Comparison of ENCODE assay signal across 23 cellular contexts in genomic region chr9:72355153-72355552, GRCh38. TPM values are rescaled to one million over a fixed set of nuclear protein-coding genes. Genes with fewer than 3 reads are reported as not detected.
DNase-seq lines count a peak whose midpoint lies in the region; ATAC-seq and TF ChIP-seq lines count a peak whose summit lies in the region.
"Had no signal": no experiment of that assay in that cellular context is flagged by ENCODE, and none has a peak within 500 bp of the region (broad histone marks: within the 10 kb centered on the region; RNA-seq: fewer than 3 reads in every experiment).

No MANE protein-coding gene starts in this region.

- H2BK15ac ChIP-seq in IMR-90 (ENCODE audit: low read depth, low read length), result no peak overlapping the region

- no peak overlapping the region for H3K27ac ChIP-seq in IMR-90 (ENCODE audit: insufficient read depth, low read length)
- no peak overlapping the region for H3K27ac ChIP-seq in SJCRH30
- H3K27ac ChIP-seq: brain microvascular endothelial cell, testis had no signal

- H2AK9ac ChIP-seq in IMR-90 (replicated peaks; ENCODE audit: low read depth, low read length, poor library complexity), result no peak overlapping the region

- H3K4me3 ChIP-seq in IMR-90 (ENCODE audit: insufficient read depth, low read depth, low read length) (no peak overlapping the region), SJCRH30 (no peak overlapping the region)
- H3K4me3 ChIP-seq: heart left ventricle, mucosa of descending colon, Peyer's patch, testis had no signal

- no CpG with 5 or more reads among the region's 4 CpGs for WGBS in IMR-90 (ENCODE audit: extremely low coverage in 2 of 2, insufficient read length in 1 of 2), 2 experiments

- H4K5ac ChIP-seq in IMR-90 (ENCODE audit: low read depth, low read length), result no peak overlapping the region

- H3K4me1 Mint-ChIP-seq in endothelial cell (ENCODE audit: unreplicated experiment), result peaks cover 39% of the 10 kb centered on the region
- H3K4me1 Mint-ChIP-seq in progenitor cell of endocrine pancreas (ENCODE audit: low read depth), result peaks cover 59% of the 10 kb centered on the region

- dilution Hi-C loops in IMR-90 (cut with HindIII; ENCODE audit: low sequenced_read_pairs, unreplicated experiment), result no loop called here

- POLR2A ChIA-PET in IMR-90 (lab: Charles Lee; ENCODE audit: unreplicated experiment), result no interaction called here

- no peak for ATAC-seq in IMR-90 (ENCODE audit: low read depth)
- ATAC-seq: heart left ventricle; left ventricle myocardium superior; stimulated activated naive B cell treated with anti-CD40 and anti-IgM and Interleukin-4, amounts not matched to agents 10 μg/mL and 1 μg/mL and 100 μg/mL, for 72 hours; T-cell had no signal

- H3K36me3 ChIP-seq in IMR-90 (ENCODE audit: control insufficient read depth, insufficient read depth, low read length), result peaks cover 39% of the 10 kb centered on the region
- H3K36me3 ChIP-seq in SJCRH30, result peaks cover 67% of the 10 kb centered on the region

- peaks cover 3% of the 10 kb centered on the region; the same call in 1 of the 2 replicates for H3K9me1 ChIP-seq in IMR-90 (ENCODE audit: insufficient read depth, low read length)

- no peak overlapping the region for H2AK5ac ChIP-seq in IMR-90 (ENCODE audit: low read depth, low read length)

- no peak overlapping the region for H2BK20ac ChIP-seq in IMR-90 (ENCODE audit: low read depth, low read length)

- no peak overlapping the region for H3K18ac ChIP-seq in IMR-90 (ENCODE audit: low read depth, low read length)

- H3K36me3 Mint-ChIP-seq in endothelial cell (ENCODE audit: low read depth, unreplicated experiment) (peaks cover 30% of the 10 kb centered on the region), progenitor cell of endocrine pancreas (ENCODE audit: insufficient read depth) (peaks cover 47% of the 10 kb centered on the region)

- H3K9ac ChIP-seq in IMR-90 (ENCODE audit: low read depth, low read length), result no peak overlapping the region

- H3K4ac ChIP-seq in IMR-90 (ENCODE audit: low read depth, low read length), result no peak overlapping the region

- H3K27me3 ChIP-seq in IMR-90 (ENCODE audit: control insufficient read depth, insufficient read depth, low read length) (no peaks in the 10 kb centered on the region), SJCRH30 (no peaks in the 10 kb centered on the region)
- H3K27me3 ChIP-seq: brain microvascular endothelial cell, heart left ventricle, Peyer's patch, testis had no signal

- no peak overlapping the region for H4K91ac ChIP-seq in IMR-90 (ENCODE audit: insufficient read depth, low read depth, low read length)

- no peak overlapping the region for H4K8ac ChIP-seq in IMR-90 (ENCODE audit: low read depth in 2 of 2, low read length in 2 of 2)

- no peak for TF ChIP-seq CTCF in IMR-90 (conservative IDR thresholded peaks at IDR 0.05; ENCODE audit: low read depth, low read length)
- TF ChIP-seq CTCF in endothelial cell (IDR thresholded peaks at IDR 0.05; ENCODE audit: unreplicated experiment), result no peak
- TF ChIP-seq CTCF in progenitor cell of endocrine pancreas (IDR thresholded peaks at IDR 0.05; ENCODE audit: unreplicated experiment), result no peak

- no peak overlapping the region for H3K56ac ChIP-seq in IMR-90 (ENCODE audit: extremely low read depth, insufficient read depth, low read length)

- no peak for TF ChIP-seq POLR2A in IMR-90 (IDR thresholded peaks at IDR 0.05; ENCODE audit: low read depth, low read length)

- H3K9me3 Mint-ChIP-seq in endothelial cell (ENCODE audit: unreplicated experiment), result no peaks in the 10 kb centered on the region
- no peaks in the 10 kb centered on the region for H3K9me3 Mint-ChIP-seq in progenitor cell of endocrine pancreas (ENCODE audit: low read depth)
- H3K9me3 Mint-ChIP-seq: CD8-positive, alpha-beta memory T cell; endodermal cell; stimulated activated naive B cell treated with anti-CD40 and anti-IgM and Interleukin-4, amounts not matched to agents 10 μg/mL and 1 μg/mL and 100 μg/mL, for 72 hours; T-cell had no signal

- DNase-seq in G401 (ENCODE audit: low spot score) (peak; percentile 4), IMR-90 (no peak), endothelial cell (ENCODE audit: low spot score) (no peak), progenitor cell of endocrine pancreas (ENCODE audit: low spot score, unreplicated experiment) (no peak), middle frontal gyrus (ENCODE audit: extremely low spot score, low spot score) (no peak), NCI-H774 (lab: John Stamatoyannopoulos, UW) (no peak), SJCRH30 (no peak)
- DNase-seq: activated CD4-positive, alpha-beta T cell treated with anti-CD3 and anti-CD28 coated beads for 1 hour; brain microvascular endothelial cell; CD8-positive, alpha-beta memory T cell; endodermal cell; heart left ventricle; left ventricle myocardium superior; mucosa of descending colon; NCI-H1105 treated with DMSO at 0.1 percent for 48 hours; NCI-H2081; NK-92 treated with Interleukin-12 subunit alpha and Interleukin-12 subunit beta, amount 100 ng/mL, for 24 hours; Peyer's patch; small intestine; stimulated activated CD4-positive, alpha-beta T cell treated with anti-CD3 and anti-CD28 coated beads, Interleukin-2, amount 100 ng/mL, for 24 hours; stimulated activated naive B cell treated with anti-CD40 and anti-IgM and Interleukin-4, amounts not matched to agents 10 μg/mL and 1 μg/mL and 100 μg/mL, for 72 hours; T-cell; testis had no signal

- H2BK5ac ChIP-seq in IMR-90 (ENCODE audit: low read depth, low read length, poor library complexity, severe bottlenecking), result no peak overlapping the region

- in situ Hi-C loops in G401 (cut with HindIII; ENCODE audit: low sequenced_read_pairs), result no loop called here
- in situ Hi-C loops in IMR-90 (cut with MboI; ENCODE audit: low sequenced_read_pairs), result no loop called here

- H3K27me3 Mint-ChIP-seq in endothelial cell (ENCODE audit: unreplicated experiment), result no peaks in the 10 kb centered on the region
- H3K27me3 Mint-ChIP-seq in progenitor cell of endocrine pancreas, result no peaks in the 10 kb centered on the region
- H3K27me3 Mint-ChIP-seq: CD8-positive, alpha-beta memory T cell; stimulated activated naive B cell treated with anti-CD40 and anti-IgM and Interleukin-4, amounts not matched to agents 10 μg/mL and 1 μg/mL and 100 μg/mL, for 72 hours; T-cell had no signal

- H2AFZ ChIP-seq in IMR-90 (replicated peaks; ENCODE audit: low read length, poor library complexity), result no peak overlapping the region

- no peak overlapping the region for H2BK120ac ChIP-seq in IMR-90 (ENCODE audit: low read depth, low read length)

- H4K20me1 ChIP-seq in IMR-90 (ENCODE audit: insufficient read depth, low read length), result peaks cover 71% of the 10 kb centered on the region

- no peak for TF ChIP-seq RAD21 in IMR-90 (IDR thresholded peaks at IDR 0.05; ENCODE audit: low read length)

- no peak overlapping the region for H3K14ac ChIP-seq in IMR-90 (replicated peaks; ENCODE audit: low read depth, low read length)

- no peak overlapping the region for H3K23ac ChIP-seq in IMR-90 (ENCODE audit: low read depth, low read length)

- BruUV-seq in IMR-90 (replicated peaks; lab: Mats Ljungman, UMichigan), result TSS peak; percentile 68

- no peak overlapping the region for H3K4me2 ChIP-seq in IMR-90 (ENCODE audit: low read depth, low read length)

- no peak overlapping the region for H3K27ac Mint-ChIP-seq in endothelial cell (ENCODE audit: unreplicated experiment)
- H3K27ac Mint-ChIP-seq in progenitor cell of endocrine pancreas, result peak overlapping the region; percentile 71
- H3K27ac Mint-ChIP-seq: endodermal cell; stimulated activated naive B cell treated with anti-CD40 and anti-IgM and Interleukin-4, amounts not matched to agents 10 μg/mL and 1 μg/mL and 100 μg/mL, for 72 hours had no signal

- CTCF ChIA-PET in IMR-90 (lab: Yijun Ruan, JAX), result interaction anchor here (0.6 kb wide), 1 partner anchor 16 kb away, joined by 5 read pairs; no protein-coding TSS in a partner anchor

- H3K79me1 ChIP-seq in IMR-90 (ENCODE audit: low read depth in 1 of 2, low read length in 2 of 2), result peaks cover 6 to 47% of the 10 kb centered on the region in 2 experiments; a peak in 3 of 4 replicates

- intact Hi-C loops in IMR-90 (cut with micrococcal nuclease), result no loop called here

- no peaks in the 10 kb centered on the region for H3K9me3 ChIP-seq in IMR-90 (ENCODE audit: control insufficient read depth, insufficient read depth, low read length)
- H3K9me3 ChIP-seq in SJCRH30 (replicated peaks), result no peaks in the 10 kb centered on the region
- H3K9me3 ChIP-seq: heart left ventricle, mucosa of descending colon, Peyer's patch, testis had no signal

- H3K4me1 ChIP-seq in IMR-90 (ENCODE audit: control insufficient read depth, insufficient read depth, low read length) (peaks cover 15% of the 10 kb centered on the region), SJCRH30 (no peaks in the 10 kb centered on the region)

- H3K4me3 Mint-ChIP-seq in endothelial cell (ENCODE audit: unreplicated experiment), result peak overlapping the region; percentile 60
- no peak overlapping the region for H3K4me3 Mint-ChIP-seq in progenitor cell of endocrine pancreas (ENCODE audit: low read depth)
- H3K4me3 Mint-ChIP-seq: CD8-positive, alpha-beta memory T cell; endodermal cell; stimulated activated naive B cell treated with anti-CD40 and anti-IgM and Interleukin-4, amounts not matched to agents 10 μg/mL and 1 μg/mL and 100 μg/mL, for 72 hours; T-cell had no signal

TF ChIP-seq in IMR-90, 13 proteins besides CTCF, POLR2A, EP300 and RAD21 (continues in another document):
- no peak for TF ChIP-seq USF2 (IDR thresholded peaks at IDR 0.05; ENCODE audit: low read depth, low read length)
- no peak for TF ChIP-seq SMC3 (IDR thresholded peaks at IDR 0.05; ENCODE audit: low read depth, low read length)
- no peak for TF ChIP-seq BHLHE40 (IDR thresholded peaks at IDR 0.05; ENCODE audit: low read depth, low read length)
- TF ChIP-seq MXI1 (IDR thresholded peaks at IDR 0.05; ENCODE audit: borderline replicate concordance, low read depth, low read length), result no peak
- no peak for TF ChIP-seq CHD1 (IDR thresholded peaks at IDR 0.05; ENCODE audit: low read depth, low read length)
- no peak for TF ChIP-seq MAFK (IDR thresholded peaks at IDR 0.05; ENCODE audit: low read depth, low read length)
- TF ChIP-seq RFX5 (IDR thresholded peaks at IDR 0.05; ENCODE audit: low read depth, low read length), result no peak

RNA-seq across cellular contexts. Expression of gene ZFAND5, which starts 9.9 kb away (rescaled TPM):
- 67.8 and 103 TPM in 2 replicates for total RNA-seq in G401 (2014; rRNA removed; shearing (Covaris generic))
- total RNA-seq in IMR-90 (2012; rRNA removed), result 35.8 and 53.3 TPM in 2 replicates
- polyA plus RNA-seq in IMR-90 (2012; rRNA removed), result 79.3 and 85.2 TPM in 2 replicates
- 38.8 and 50.0 TPM in 2 replicates for polyA plus RNA-seq in IMR-90 (2012; cell fraction: cytosol; rRNA removed)
- polyA plus RNA-seq in IMR-90 (2012; cell fraction: nucleus; rRNA removed; ENCODE audit: low replicate concordance), result 60.3 and 312 TPM in 2 replicates
- 154 TPM for total RNA-seq in endothelial cell (ENCODE audit: unreplicated experiment)
- 179 and 183 TPM in 2 replicates for total RNA-seq in progenitor cell of endocrine pancreas
- 149 and 151 TPM in 2 replicates for total RNA-seq in SJCRH30 (2014; rRNA removed; shearing (Covaris generic))
